19 cellular contexts compared by ENCODE assay signal in the genomic region with DNA sequence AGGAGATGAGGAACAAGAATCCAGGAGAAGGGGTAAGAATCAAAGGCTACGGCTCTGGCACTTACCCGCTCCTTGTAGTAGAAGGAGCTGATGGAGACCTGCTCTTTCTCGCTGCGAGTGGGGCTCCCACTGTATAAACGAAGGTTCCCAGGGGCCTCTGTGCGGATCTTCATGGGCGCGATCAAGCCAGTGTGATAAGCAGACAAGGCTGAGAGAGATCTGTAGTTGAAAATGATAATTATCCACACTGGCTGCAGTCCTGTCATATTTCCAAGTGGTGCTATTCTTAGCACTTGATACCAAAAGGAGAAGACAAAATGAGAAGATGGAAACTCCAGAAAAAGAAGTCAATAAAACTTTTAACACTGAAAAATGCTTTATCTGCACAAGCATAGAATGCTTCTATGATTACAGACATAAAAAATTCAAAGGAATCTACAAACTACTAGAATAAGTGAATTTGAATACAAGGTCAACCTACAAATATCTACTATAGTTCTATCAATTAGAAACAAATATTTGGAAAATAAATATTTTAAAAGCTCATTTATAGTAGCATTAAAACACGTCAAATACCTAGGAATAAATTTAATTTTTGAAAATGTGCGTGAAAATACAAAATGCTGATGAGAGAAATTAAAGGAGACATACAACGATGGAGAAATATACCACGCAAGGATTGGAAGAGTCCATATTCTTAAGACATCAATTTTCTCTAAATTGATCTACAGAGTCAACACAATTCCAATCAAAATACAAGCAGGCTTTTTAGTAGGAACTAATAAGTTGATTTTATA.
"Had no signal": no experiment of that assay in that cellular context is flagged by ENCODE, and none has a peak within 500 bp of the region (broad histone marks: within the 10 kb centered on the region; RNA-seq: fewer than 3 reads in every experiment).

No MANE protein-coding gene starts in this region.

- DNase-seq: colonic mucosa; dermis blood vessel endothelial cell; effector memory CD4-positive, alpha-beta T cell; foreskin keratinocyte; head of caudate nucleus; hippocampal formation; left colon; natural killer cell; sigmoid colon; stimulated activated CD4-positive, alpha-beta T cell treated with anti-CD3 and anti-CD28 coated beads, Interleukin-2, amount 100 ng/mL, for 24 hours; stimulated activated CD4-positive, alpha-beta T cell treated with anti-CD3 and anti-CD28 coated beads, Interleukin-4, amount 100 ng/mL, for 24 hours; stimulated activated naive CD4-positive, alpha-beta T cell treated with Interleukin-2 at 50 U/mL for 16 hours; stomach; thyroid gland had no signal

- ATAC-seq: foreskin keratinocyte; left colon; natural killer cell; stimulated activated effector memory CD8-positive, alpha-beta T cell treated with anti-CD3 and anti-CD28 coated beads, Interleukin-12 subunit alpha, Interleukin-12 subunit beta, amount 100 ng/mL, for 72 hours had no signal

- H3K4me1 ChIP-seq: colonic mucosa, foreskin keratinocyte, parathyroid adenoma, stomach, thyroid gland had no signal

- H3K4me3 ChIP-seq: colonic mucosa, esophagus muscularis mucosa, lung, neural progenitor cell, sigmoid colon, stomach, thyroid gland had no signal

- H3K36me3 ChIP-seq: neural progenitor cell had no signal

- H3K9me3 ChIP-seq: colonic mucosa, esophagus muscularis mucosa, stomach, thyroid gland had no signal

- H3K27ac ChIP-seq: colonic mucosa, esophagus muscularis mucosa, foreskin keratinocyte, neural progenitor cell, parathyroid adenoma, stomach had no signal

- H3K27me3 ChIP-seq: colonic mucosa, esophagus muscularis mucosa, foreskin keratinocyte, neural progenitor cell, sigmoid colon, stomach, thyroid gland had no signal
